ENCODE assay signal across 21 cellular contexts in the genomic region with DNA sequence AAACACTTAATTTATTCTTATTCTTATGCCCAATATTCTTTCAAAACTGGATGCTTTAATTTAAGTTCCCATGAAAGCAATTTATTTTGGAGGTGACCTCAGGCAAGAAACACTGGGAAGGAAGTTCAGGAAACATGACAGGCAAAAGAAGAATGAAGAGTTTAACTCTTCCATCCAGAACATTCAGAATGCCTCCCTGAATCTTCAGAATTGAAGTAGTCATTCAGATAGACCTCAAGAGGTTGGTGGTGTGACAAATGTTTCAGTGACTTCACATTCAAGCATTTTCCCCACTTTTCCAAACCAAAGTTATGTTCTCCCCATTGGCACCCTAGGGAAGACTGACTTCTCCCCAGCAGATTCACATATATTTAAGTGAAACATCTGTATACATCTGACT.
"Had no signal": no experiment of that assay in that cellular context is flagged by ENCODE, and none has a peak within 500 bp of the region (broad histone marks: within the 10 kb centered on the region; RNA-seq: fewer than 3 reads in every experiment).

No MANE protein-coding gene starts in this region.

- H3K27me3 ChIP-seq: esophagus squamous epithelium, gastrocnemius medialis, heart right ventricle, left lung, stomach, transverse colon had no signal

- H3K4me3 ChIP-seq: esophagus squamous epithelium, gastrocnemius medialis, heart right ventricle, left lung, lower lobe of right lung, psoas muscle, skin epidermis, stomach, thoracic aorta, transverse colon had no signal

- DNase-seq: effector memory CD8-positive, alpha-beta T cell; esophagus squamous epithelium; gastrocnemius medialis; heart right ventricle; hypothalamus; left lung; lower lobe of right lung; mesendoderm; naive thymus-derived CD4-positive, alpha-beta T cell; nephron progenitor cell; psoas muscle; retina; stimulated activated CD4-positive, alpha-beta T cell treated with anti-CD3 and anti-CD28 coated beads, Interleukin-2, amount 100 ng/mL, for 24 hours; stimulated activated CD4-positive, alpha-beta T cell treated with anti-CD3 and anti-CD28 coated beads, Interleukin-4, amount 100 ng/mL, for 4 hours; stimulated activated naive B cell treated with anti-CD40 and anti-IgM and Interleukin-4, amounts not matched to agents 10 μg/mL and 1 μg/mL and 100 μg/mL, for 72 hours; stomach; substantia nigra; transverse colon had no signal

- H3K36me3 ChIP-seq: esophagus squamous epithelium, gastrocnemius medialis, heart right ventricle, left lung, lower lobe of right lung, stomach, thoracic aorta, transverse colon had no signal

- H3K27ac ChIP-seq: esophagus squamous epithelium, gastrocnemius medialis, heart right ventricle, left lung, lower lobe of right lung, psoas muscle, skin epidermis, stomach, thoracic aorta, transverse colon had no signal

- H3K9me3 ChIP-seq: gastrocnemius medialis, lower lobe of right lung, psoas muscle, thoracic aorta, transverse colon had no signal

- ATAC-seq: effector memory CD8-positive, alpha-beta T cell; gastrocnemius medialis; heart right ventricle; left lung; lower lobe of right lung; naive thymus-derived CD4-positive, alpha-beta T cell; psoas muscle; sciatic nerve; stimulated activated naive B cell treated with anti-CD40 and anti-IgM and Interleukin-4, amounts not matched to agents 10 μg/mL and 1 μg/mL and 100 μg/mL, for 72 hours had no signal

- H3K4me1 ChIP-seq: esophagus squamous epithelium, gastrocnemius medialis, left lung, lower lobe of right lung, psoas muscle, stomach, transverse colon had no signal
